Comparison of ENCODE assay signal across 8 cellular contexts in genomic region chr1:233364695-233365539, GRCh38. TPM values are rescaled to one million over a fixed set of nuclear protein-coding genes. Genes with fewer than 3 reads are reported as not detected.
DNase-seq lines count a peak whose midpoint lies in the region; ATAC-seq and TF ChIP-seq lines count a peak whose summit lies in the region.

No MANE protein-coding gene starts in this region.

- H3K79me2 ChIP-seq in MM.1S (ENCODE audit: low read length): no peaks in the 10 kb centered on the region
- no peaks in the 10 kb centered on the region for H3K79me2 ChIP-seq in parathyroid adenoma

- H3K27ac ChIP-seq in MM.1S (ENCODE audit: low read length): no peak overlapping the region
- H3K27ac ChIP-seq in parathyroid adenoma: no peak overlapping the region

- H3K27me3 Mint-ChIP-seq in activated CD8-positive, alpha-beta memory T cell treated with anti-CD3 and anti-CD28 coated beads, Interleukin-2, amount 10 ng/mL, durations not matched to agents 7 days and 5 days: no peaks in the 10 kb centered on the region

- H2AFZ ChIP-seq in MM.1S (ENCODE audit: low read length) (no peak overlapping the region), parathyroid adenoma (no peak overlapping the region)

- H3K9me3 ChIP-seq in MM.1S (replicated peaks; ENCODE audit: insufficient read depth, low read length): no peaks in the 10 kb centered on the region
- no peaks in the 10 kb centered on the region for H3K9me3 ChIP-seq in parathyroid adenoma (ENCODE audit: control insufficient read depth, low read length)

- DNase-seq in GM06990 (ENCODE audit: extremely low read depth, insufficient read length) (no peak), MM.1S (peak; percentile 19), choroid plexus epithelial cell (ENCODE audit: low read depth) (peak; percentile 39), HPDE6-E6E7 (ENCODE audit: extremely low spot score) (no peak)
- no peak for DNase-seq in central memory CD4-positive, alpha-beta T cell
- DNase-seq in activated CD8-positive, alpha-beta memory T cell treated with anti-CD3 and anti-CD28 coated beads, Interleukin-2, amount 10 ng/mL, durations not matched to agents 7 days and 5 days: no peak

- H3K4me3 Mint-ChIP-seq in activated CD8-positive, alpha-beta memory T cell treated with anti-CD3 and anti-CD28 coated beads, Interleukin-2, amount 10 ng/mL, durations not matched to agents 7 days and 5 days: no peak overlapping the region

- H3K4me2 ChIP-seq in MM.1S (ENCODE audit: low read depth, low read length) (no peak overlapping the region), parathyroid adenoma (ENCODE audit: low read length) (no peak overlapping the region)

- H3K9ac ChIP-seq in MM.1S (ENCODE audit: low read length): no peak overlapping the region
- no peak overlapping the region for H3K9ac ChIP-seq in parathyroid adenoma

- no peaks in the 10 kb centered on the region for H4K20me1 ChIP-seq in MM.1S (ENCODE audit: insufficient read depth, low read length)

- CTCF ChIA-PET in activated CD8-positive, alpha-beta memory T cell treated with anti-CD3 and anti-CD28 coated beads, Interleukin-2, amount 10 ng/mL, durations not matched to agents 7 days and 5 days (lab: Charles Lee): interaction anchor here (0.6 to 1.7 kb wide), 10 partner anchors 8 to 710 kb away, joined by 3 to 6 read pairs (median 4); partner anchors contain the start of gene MAP3K21

- ATAC-seq in activated CD8-positive, alpha-beta memory T cell treated with anti-CD3 and anti-CD28 coated beads, Interleukin-2, amount 10 ng/mL, durations not matched to agents 7 days and 5 days: no peak
- no peak for ATAC-seq in GM21717 (IDR thresholded peaks at IDR 0.05; ENCODE audit: unreplicated experiment)

- TF ChIP-seq CTCF in GM06990 (IDR thresholded peaks at IDR 0.05; ENCODE audit: insufficient read depth, low read length, poor library complexity, severe bottlenecking): peak; percentile 49
- peak; percentile 79 for TF ChIP-seq CTCF in MM.1S (IDR thresholded peaks at IDR 0.05; ENCODE audit: low read length)
- TF ChIP-seq CTCF in choroid plexus epithelial cell (conservative IDR thresholded peaks at IDR 0.05; ENCODE audit: low read depth, low read length): peak; percentile 61
- peak; percentile 49 for TF ChIP-seq CTCF in parathyroid adenoma (IDR thresholded peaks at IDR 0.05)

- H3K4me3 ChIP-seq in GM06990 (replicated peaks; ENCODE audit: low read depth, low read length) (no peak overlapping the region), MM.1S (ENCODE audit: low read length) (no peak overlapping the region), choroid plexus epithelial cell (ENCODE audit: low read depth, low read length) (no peak overlapping the region), parathyroid adenoma (ENCODE audit: low read depth, low read length) (no peak overlapping the region)

- H3K4me1 Mint-ChIP-seq in activated CD8-positive, alpha-beta memory T cell treated with anti-CD3 and anti-CD28 coated beads, Interleukin-2, amount 10 ng/mL, durations not matched to agents 7 days and 5 days: peaks cover 12% of the 10 kb centered on the region

- no peaks in the 10 kb centered on the region for H3K9me2 ChIP-seq in MM.1S (replicated peaks; ENCODE audit: insufficient read depth, low read length)

- no peak overlapping the region for H3K27ac Mint-ChIP-seq in activated CD8-positive, alpha-beta memory T cell treated with anti-CD3 and anti-CD28 coated beads, Interleukin-2, amount 10 ng/mL, durations not matched to agents 7 days and 5 days

- H3F3A ChIP-seq in MM.1S (ENCODE audit: insufficient read depth, low read length): no peaks in the 10 kb centered on the region

- no peaks in the 10 kb centered on the region for H3K27me3 ChIP-seq in GM06990 (replicated peaks; ENCODE audit: control insufficient read depth, insufficient read depth, low read length)
- H3K27me3 ChIP-seq in MM.1S (replicated peaks; ENCODE audit: insufficient read depth, low read length): no peaks in the 10 kb centered on the region
- no peaks in the 10 kb centered on the region for H3K27me3 ChIP-seq in parathyroid adenoma (ENCODE audit: control insufficient read depth, insufficient read depth, low read length)

- no peaks in the 10 kb centered on the region for H3K9me3 Mint-ChIP-seq in activated CD8-positive, alpha-beta memory T cell treated with anti-CD3 and anti-CD28 coated beads, Interleukin-2, amount 10 ng/mL, durations not matched to agents 7 days and 5 days (ENCODE audit: low read depth)

- no peaks in the 10 kb centered on the region for H3K36me3 Mint-ChIP-seq in activated CD8-positive, alpha-beta memory T cell treated with anti-CD3 and anti-CD28 coated beads, Interleukin-2, amount 10 ng/mL, durations not matched to agents 7 days and 5 days

- no peaks in the 10 kb centered on the region for H3K4me1 ChIP-seq in MM.1S (ENCODE audit: low read length)
- no peaks in the 10 kb centered on the region for H3K4me1 ChIP-seq in parathyroid adenoma

- H3K36me3 ChIP-seq in GM06990 (ENCODE audit: control insufficient read depth, insufficient read depth, low read length): no peaks in the 10 kb centered on the region
- no peaks in the 10 kb centered on the region for H3K36me3 ChIP-seq in MM.1S (replicated peaks; ENCODE audit: insufficient read depth, low read length)
- no peaks in the 10 kb centered on the region for H3K36me3 ChIP-seq in parathyroid adenoma (ENCODE audit: control insufficient read depth, insufficient read depth, low read length)

RNA-seq across cellular contexts. Expression of gene MAP3K21, which starts 37.4 kb away (rescaled TPM):
- 1 to 10 TPM; 1.9 to 2.2 TPM for total RNA-seq in activated CD8-positive, alpha-beta memory T cell treated with anti-CD3 and anti-CD28 coated beads, Interleukin-2, amount 10 ng/mL, durations not matched to agents 7 days and 5 days

Comparison
In these comparisons a context has a peak if more than half of its experiments do, and no peak if none do; other contexts are left out.
1. DNase-seq: peak in MM.1S (single experiment) and choroid plexus epithelial cell (single experiment); none in GM06990 (single experiment), central memory CD4-positive, alpha-beta T cell (single experiment), activated CD8-positive, alpha-beta memory T cell treated with anti-CD3 and anti-CD28 coated beads, Interleukin-2, amount 10 ng/mL, durations not matched to agents 7 days and 5 days (single experiment) and HPDE6-E6E7 (single experiment).
2. Peak in every context shown above with its lines, with median percentiles within 50 percentile points of each other: CTCF ChIP-seq.